In the genomic region with DNA sequence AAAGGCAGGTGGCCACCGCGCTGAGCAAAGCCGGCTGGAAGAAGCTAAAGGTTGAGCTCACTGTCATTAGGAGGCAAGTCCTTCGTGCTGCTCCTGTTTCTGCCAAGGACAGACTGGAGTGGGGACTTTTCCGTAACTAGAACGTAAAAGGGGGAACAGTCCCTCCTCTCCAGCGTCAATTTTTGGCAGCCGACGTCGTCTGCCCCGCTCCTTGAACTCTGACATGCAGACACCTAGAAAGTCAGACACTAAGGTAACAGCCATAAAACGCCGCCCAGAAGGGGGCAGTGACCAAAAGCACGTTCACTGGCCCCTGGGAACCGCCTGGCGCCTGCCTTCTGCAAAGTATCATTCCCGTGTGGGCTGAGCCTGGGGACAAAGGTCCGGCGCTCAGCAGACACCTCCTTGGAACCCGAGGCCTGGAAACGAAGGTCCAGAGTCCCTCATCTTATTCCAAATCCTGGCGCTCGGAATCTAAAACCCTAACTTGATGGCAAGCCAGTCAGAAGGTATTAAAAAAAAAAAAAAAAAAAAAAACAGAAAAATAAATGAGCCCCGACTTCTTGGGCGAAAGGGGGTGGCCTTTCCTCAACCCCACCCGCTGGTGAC, we compare ENCODE assay signal across 8 cellular contexts. TPM values are rescaled to one million over a fixed set of nuclear protein-coding genes. Genes with fewer than 3 reads are reported as not detected.
DNase-seq lines count a peak whose midpoint lies in the region; TF ChIP-seq lines count a peak whose summit lies in the region.

No MANE protein-coding gene starts in this region.

- H3K36me3 ChIP-seq in breast epithelium (no peaks in the 10 kb centered on the region), kidney epithelial cell (ENCODE audit: control insufficient read depth, insufficient read depth, low read length) (no peaks in the 10 kb centered on the region)

- peak overlapping the region; percentile 63 to 82 (median 67) for H3K4me3 ChIP-seq in breast epithelium
- H3K4me3 ChIP-seq in kidney epithelial cell (ENCODE audit: low read depth, low read length), result peak overlapping the region; percentile 79

- peak overlapping the region; percentile 93 to 97 for H3K27ac ChIP-seq in breast epithelium

- H3K9me3 ChIP-seq in breast epithelium, result no peaks in the 10 kb centered on the region

- peaks cover 0 to 3% of the 10 kb centered on the region in 2 donors for H3K4me1 ChIP-seq in breast epithelium

- peak; percentile 63 for DNase-seq in EH (ENCODE audit: low read depth)
- peak; percentile 59 for DNase-seq in HuH-7.5 (ENCODE audit: low spot score)
- peak; percentile 12 for DNase-seq in T follicular helper cell (ENCODE audit: low read depth)
- DNase-seq in breast epithelium (ENCODE audit: low spot score in 2 of 2), result peak; percentile 77 to 78
- no peak for DNase-seq in kidney epithelial cell (ENCODE audit: low read depth)
- peak; percentile 39 for DNase-seq in stimulated activated CD4-positive, alpha-beta T cell treated with anti-CD3 and anti-CD28 coated beads, Interleukin-4, amount 100 ng/mL, for 1 hour
- no peak for DNase-seq in SKM-1 (lab: John Stamatoyannopoulos, UW; ENCODE audit: unreplicated experiment)
- DNase-seq in OCI-M2 (lab: John Stamatoyannopoulos, UW; ENCODE audit: unreplicated experiment), result no peak

- TF ChIP-seq CTCF in breast epithelium (IDR thresholded peaks at IDR 0.05) (no peak), kidney epithelial cell (IDR thresholded peaks at IDR 0.05; ENCODE audit: insufficient read depth, low read length, poor library complexity, severe bottlenecking) (peak; percentile 29)

- H3K27me3 ChIP-seq in breast epithelium (no peaks in the 10 kb centered on the region), kidney epithelial cell (ENCODE audit: control insufficient read depth, insufficient read depth, low read length) (peaks cover 2% of the 10 kb centered on the region)

- no peak for TF ChIP-seq POLR2A in breast epithelium (IDR thresholded peaks at IDR 0.05)

- intact Hi-C loops in breast epithelium (cut with DNase I; ENCODE audit: low total_unique reads), result no loop called here

RNA-seq across cellular contexts. Expression of a gene that starts 1.1 kb away (rescaled TPM):
- total RNA-seq in breast epithelium (100 to 1,000 TPM; 102 to 894 (median 240) TPM), kidney epithelial cell (40.2 and 53.6 TPM in 2 replicates)

RNA-seq across cellular contexts. Expression of a gene that starts 16.0 kb away (rescaled TPM):
- 100 to 1,000 TPM; 139 to 147 (median 146) TPM for total RNA-seq in breast epithelium
- 66.4 and 67.8 TPM in 2 replicates for total RNA-seq in kidney epithelial cell

RNA-seq across cellular contexts. Expression of a gene that starts 20.2 kb away (rescaled TPM):
- not detected for total RNA-seq in breast epithelium
- total RNA-seq in kidney epithelial cell, result not detected in 2 replicates

RNA-seq across cellular contexts. Expression of a gene that starts 38.3 kb away (rescaled TPM):
- total RNA-seq in breast epithelium (10 to 100 TPM in 2 of 3 donors, 1 to 10 TPM in 1; 9.0 to 33.2 (median 24.6) TPM), kidney epithelial cell (28.6 and 32.0 TPM in 2 replicates)

RNA-seq across cellular contexts. Expression of a gene that starts 48.6 kb away (rescaled TPM):
- total RNA-seq in breast epithelium (10 to 100 TPM in 2 of 3 donors, 1 to 10 TPM in 1; 6.9 to 13.3 (median 10.9) TPM), kidney epithelial cell (6.1 and 7.9 TPM in 2 replicates)

Comparison
In these comparisons a context has a peak if more than half of its experiments do, and no peak if none do; other contexts are left out.
1. DNase-seq: peak in EH (single experiment), HuH-7.5 (single experiment), T follicular helper cell (single experiment), breast epithelium (2 of 2) and stimulated activated CD4-positive, alpha-beta T cell treated with anti-CD3 and anti-CD28 coated beads, Interleukin-4, amount 100 ng/mL, for 1 hour (single experiment); none in kidney epithelial cell (single experiment), SKM-1 (single experiment) and OCI-M2 (single experiment).